Comparison of ENCODE assay signal across 2 cellular contexts in the genomic region with DNA sequence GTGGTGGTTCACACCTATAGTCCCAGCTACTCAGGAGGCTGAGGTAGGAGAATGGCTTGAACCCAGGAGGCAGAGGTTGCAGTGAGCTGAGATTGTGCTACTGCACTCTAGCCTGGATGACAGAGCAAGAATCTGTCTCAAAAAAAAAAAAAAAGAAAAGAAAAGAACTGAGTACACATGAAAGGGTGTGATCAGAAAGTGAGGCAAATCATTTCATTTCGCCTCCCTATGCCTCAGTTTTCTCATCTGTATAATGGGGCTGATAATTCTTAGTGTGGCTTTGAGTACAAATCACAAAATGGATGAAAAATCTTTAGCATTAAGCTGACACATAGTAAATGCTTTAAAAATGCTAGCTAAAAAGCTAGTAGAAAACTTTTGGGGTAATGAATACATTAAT. TPM values are rescaled to one million over a fixed set of nuclear protein-coding genes. Genes with fewer than 3 reads are reported as not detected.
"Had no signal": no experiment of that assay in that cellular context is flagged by ENCODE, and none has a peak within 500 bp of the region (broad histone marks: within the 10 kb centered on the region; RNA-seq: fewer than 3 reads in every experiment).

No MANE protein-coding gene starts in this region.

RNA-seq across cellular contexts. Expression of a gene that starts 19.8 kb away (rescaled TPM):
- total RNA-seq: lung microvascular endothelial cell; naive thymus-derived CD4-positive, alpha-beta T cell had no signal
- polyA plus RNA-seq: naive thymus-derived CD4-positive, alpha-beta T cell had no signal
